ENCODE assay signal across 28 cellular contexts in genomic region chr17:79129523-79129922, GRCh38.
"Had no signal": no experiment of that assay in that cellular context is flagged by ENCODE, and none has a peak within 500 bp of the region (broad histone marks: within the 10 kb centered on the region; RNA-seq: fewer than 3 reads in every experiment).

No MANE protein-coding gene starts in this region.

- H3K4me3 Mint-ChIP-seq: dendritic cell treated with granulocyte-macrophage colony-stimulating factor and Interleukin-4, amounts not matched to agents 40 ng/mL and 50 ng/mL, for 4 days; effector memory CD8-positive, alpha-beta T cell; endodermal cell; mesothelial cell of epicardium; naive B cell; naive thymus-derived CD8-positive, alpha-beta T cell had no signal

- H3K4me1 ChIP-seq: esophagus squamous epithelium, gastrocnemius medialis, heart right ventricle, left lung, lower lobe of right lung had no signal

- H3K9me3 ChIP-seq: esophagus squamous epithelium, gastrocnemius medialis, heart right ventricle, left lung, lower lobe of right lung, mucosa of descending colon had no signal

- H3K4me3 ChIP-seq: esophagus squamous epithelium, gastrocnemius medialis, heart right ventricle, left lung, lower lobe of right lung, mucosa of descending colon had no signal

- H3K4me1 Mint-ChIP-seq: endodermal cell; mesothelial cell of epicardium; naive B cell; naive thymus-derived CD8-positive, alpha-beta T cell had no signal

- ATAC-seq: effector memory CD8-positive, alpha-beta T cell; esophagus mucosa; gastrocnemius medialis; heart right ventricle; left cardiac atrium; left lung; left ventricle myocardium superior; lower lobe of right lung; mucosa of descending colon; naive thymus-derived CD8-positive, alpha-beta T cell had no signal

- H3K36me3 Mint-ChIP-seq: mesothelial cell of epicardium; naive B cell; naive thymus-derived CD8-positive, alpha-beta T cell had no signal

- H3K27ac ChIP-seq: epithelial cell of prostate, esophagus squamous epithelium, gastrocnemius medialis, heart right ventricle, left lung, lower lobe of right lung had no signal

- H3K36me3 ChIP-seq: esophagus squamous epithelium, gastrocnemius medialis, heart right ventricle, left lung, lower lobe of right lung had no signal

- DNase-seq: cortex of kidney; effector CD8-positive, alpha-beta T cell; effector memory CD8-positive, alpha-beta T cell; endodermal cell; erythroblast; esophagus squamous epithelium; foreskin fibroblast; foreskin melanocyte; gastrocnemius medialis; glutamatergic neuron; head of caudate nucleus; heart right ventricle; hippocampal formation; left cardiac atrium; left lung; left ventricle myocardium superior; lower lobe of right lung; mesenchymal stem cell; mucosa of descending colon; naive B cell; naive thymus-derived CD8-positive, alpha-beta T cell had no signal

- FAIRE-seq: endometrium, islet of Langerhans, keratinocyte had no signal

- H3K9me3 Mint-ChIP-seq: dendritic cell treated with granulocyte-macrophage colony-stimulating factor and Interleukin-4, amounts not matched to agents 40 ng/mL and 50 ng/mL, for 4 days; effector memory CD8-positive, alpha-beta T cell; endodermal cell; mesothelial cell of epicardium; naive thymus-derived CD8-positive, alpha-beta T cell had no signal

- H3K27ac Mint-ChIP-seq: dendritic cell treated with granulocyte-macrophage colony-stimulating factor and Interleukin-4, amounts not matched to agents 40 ng/mL and 50 ng/mL, for 4 days; effector memory CD8-positive, alpha-beta T cell; endodermal cell; mesothelial cell of epicardium; naive B cell; naive thymus-derived CD8-positive, alpha-beta T cell had no signal
